ENCODE assay signal across 6 cellular contexts in the genomic region with DNA sequence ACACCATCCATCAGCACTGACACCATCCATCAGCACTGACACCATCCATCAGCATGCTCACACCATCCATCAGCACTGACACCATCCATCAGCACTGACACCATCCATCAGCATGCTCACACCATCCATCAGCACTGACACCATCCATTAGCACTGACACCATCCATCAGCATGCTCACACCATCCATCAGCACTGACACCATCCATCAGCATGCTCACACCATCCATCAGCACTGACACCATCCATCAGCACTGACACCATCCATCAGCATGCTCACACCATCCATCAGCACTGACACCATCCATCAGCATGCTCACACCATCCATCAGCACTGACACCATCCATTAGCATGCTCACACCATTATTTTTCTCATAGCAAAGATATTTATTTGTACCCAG. TPM values are rescaled to one million over a fixed set of nuclear protein-coding genes. Genes with fewer than 3 reads are reported as not detected.
DNase-seq lines count a peak whose midpoint lies in the region; ATAC-seq, FAIRE-seq and TF ChIP-seq lines count a peak whose summit lies in the region.
"Not testable (repeated sequence)": the region's sequence is repeated elsewhere in the genome, so short reads cannot be mapped to it uniquely, and the experiment has no call there.
"Had no signal": no experiment of that assay in that cellular context is flagged by ENCODE, and none has a peak within 500 bp of the region (broad histone marks: within the 10 kb centered on the region; RNA-seq: fewer than 3 reads in every experiment).

No MANE protein-coding gene starts in this region.

- not testable (repeated sequence) for H3K9ac ChIP-seq in K562 (ENCODE audit: insufficient read depth in 1 of 2, low read depth in 2 of 2, low read length in 2 of 2)

- TF ChIP-seq EP300 in K562 (IDR thresholded peaks at IDR 0.05; ENCODE audit: low read length) = not testable (repeated sequence)

- CTCF ChIA-PET in HEK293T (lab: Yijun Ruan, JAX); K562 (lab: Yijun Ruan, JAX; ENCODE audit: low intra/inter-chr PET ratio): not testable (repeated sequence)

- not testable (repeated sequence) for H3K9me3 ChIP-seq in K562 (replicated peaks; ENCODE audit: control insufficient read depth, insufficient read depth, low read depth, low read length); neutrophil

- ATAC-seq in K562 = not testable (repeated sequence)

- POLR2A ChIA-PET in HEK293T (lab: Yijun Ruan, JAX); K562 (lab: Yijun Ruan, JAX): not testable (repeated sequence)

- H3K4me3 ChIP-seq in K562; neutrophil (ENCODE audit: low read depth in 1 of 2, low read length in 1 of 2): not testable (repeated sequence)

- TF ChIP-seq CTCF in K562 (IDR thresholded peaks at IDR 0.05 in 2 of 3, conservative IDR thresholded peaks at IDR 0.05 in 1 of 3; ENCODE audit: insufficient read depth in 2 of 3, low read depth in 1 of 3, low read length in 3 of 3); neutrophil (IDR thresholded peaks at IDR 0.05): not testable (repeated sequence)

- FAIRE-seq in K562 (lab: Jason Lieb, UNC) = not testable (repeated sequence)

- H3K4me2 ChIP-seq in K562 (ENCODE audit: insufficient read depth, low read length) = not testable (repeated sequence)

- BruUV-seq in K562 (replicated peaks; lab: Mats Ljungman, UMichigan) = not testable (repeated sequence)

- intact Hi-C loops in K562 (cut with micrococcal nuclease) = not testable (repeated sequence)

- not testable (repeated sequence) for H3K4me1 ChIP-seq in K562 (replicated peaks in 1 of 2; ENCODE audit: control insufficient read depth in 2 of 2, insufficient read depth in 2 of 2, low read length in 2 of 2)
- peaks cover 24 to 25% of the 10 kb centered on the region in 2 experiments for H3K4me1 ChIP-seq in neutrophil (ENCODE audit: control insufficient read depth in 1 of 2, insufficient read depth in 1 of 2, low read depth in 1 of 2, low read length in 1 of 2)

- not testable (repeated sequence) for H2AFZ ChIP-seq in K562 (ENCODE audit: low read depth, low read length)

- TF ChIP-seq RAD21 in K562 (CRISPR knock-in tag; conservative IDR thresholded peaks at IDR 0.05 in 1 of 2, IDR thresholded peaks at IDR 0.05 in 1 of 2) = not testable (repeated sequence)

- not testable (repeated sequence) for H3K79me2 ChIP-seq in K562 (ENCODE audit: control insufficient read depth, insufficient read depth, low read length)

- not testable (repeated sequence) for H4K20me1 ChIP-seq in K562 (replicated peaks; ENCODE audit: control insufficient read depth, insufficient read depth, low read length)

- not testable (repeated sequence) for H3K36me3 ChIP-seq in K562 (ENCODE audit: control insufficient read depth, insufficient read depth, low read length); neutrophil

- H3K27ac ChIP-seq in K562 (ENCODE audit: extremely low read depth, low read depth, low read length) = not testable (repeated sequence)
- H3K27ac ChIP-seq in neutrophil = peak overlapping the region; percentile 6

- not testable (repeated sequence) for TF ChIP-seq POLR2A in K562 (conservative IDR thresholded peaks at IDR 0.05)

- DNase-seq in HEK293T (ENCODE audit: extremely low spot score); K562 (ENCODE audit: extremely low read depth in 1 of 4, low spot score in 3 of 4): not testable (repeated sequence)

- not testable (repeated sequence) for H3K9me1 ChIP-seq in K562 (ENCODE audit: control insufficient read depth, insufficient read depth, low read length)

- H3K27me3 ChIP-seq in K562 (ENCODE audit: control insufficient read depth in 2 of 2, insufficient read depth in 2 of 2, low read length in 2 of 2) = peaks cover 21 to 23% of the 10 kb centered on the region in 2 experiments
- not testable (repeated sequence) for H3K27me3 ChIP-seq in neutrophil

- in situ Hi-C loops in K562 (cut with MboI) = not testable (repeated sequence)

TF ChIP-seq in K562, 482 proteins besides CTCF, POLR2A, EP300 and RAD21 (continues in another document):
- TF ChIP-seq KDM4B (IDR thresholded peaks at IDR 0.05; ENCODE audit: borderline replicate concordance in 2 of 2, low read depth in 1 of 2) (peak in 1 of 2 experiments; percentile 90; a peak in 2 of 4 replicates), MEIS2 (IDR thresholded peaks at IDR 0.05; ENCODE audit: partially characterized antibody) (peak; percentile 87)

RNA-seq across cellular contexts. Expression of a gene that starts 48.3 kb away (rescaled TPM):
- total RNA-seq in K562 (2011; cell fraction: chromatin; rRNA removed; ENCODE audit: low replicate concordance) = 0.12 TPM in 1 of 2 replicates, not detected in the other
- not detected in 2 replicates for total RNA-seq in K562 (2011; cell fraction: nucleolus; rRNA removed)
- not detected in 2 replicates for total RNA-seq in K562 (2011; cell fraction: nucleoplasm; rRNA removed)
- total RNA-seq in K562 (2014; rRNA removed) = not detected in 2 replicates
- not detected in 2 replicates for total RNA-seq in K562 (2014; rRNA removed; fragmentation: Illumina TruSeq; extraction: Trizol)
- total RNA-seq in K562 (2015; rRNA removed; fragmentation: Illumina TruSeq; extraction: Trizol) = not detected in 2 replicates
- total RNA-seq in K562 (2021) = 0.02 TPM in 1 of 2 replicates, not detected in the other
- not detected in 2 replicates for polyA plus RNA-seq in K562 (2011; rRNA removed)
- 0.01 TPM in 1 of 2 replicates, not detected in the other for polyA plus RNA-seq in K562 (2011; cell fraction: cytosol; rRNA removed)
- 0.06 and 0.18 TPM in 2 replicates for polyA plus RNA-seq in K562 (2011; cell fraction: nucleus; rRNA removed)
- 0.10 and 0.18 TPM in 2 replicates for polyA plus RNA-seq in K562 (2012)
- polyA plus RNA-seq in K562 (2014; fragmentation: Illumina TruSeq; extraction: Trizol) = not detected in 2 replicates
- polyA plus RNA-seq in K562 (2014; fragmentation: Nextera tagmentation; extraction: Ambion mirVana) = under 1 TPM; 0.07 to 0.08 TPM
- polyA plus RNA-seq in K562 (2014; rRNA removed) = not detected in 2 replicates
- polyA minus RNA-seq in K562 (2011; rRNA and poly(A)+ RNA removed) = not detected in 2 replicates
- not detected in 2 replicates for polyA minus RNA-seq in K562 (2011; cell fraction: cytosol; rRNA and poly(A)+ RNA removed)
- not detected in 2 replicates for polyA minus RNA-seq in K562 (2011; cell fraction: nucleus; rRNA and poly(A)+ RNA removed)
- total RNA-seq: A172, A673, Daoy had no signal

RNA-seq across cellular contexts. Expression of a gene that starts 49.6 kb away (rescaled TPM):
- total RNA-seq in K562 (2011; cell fraction: chromatin; rRNA removed; ENCODE audit: low replicate concordance) = 89.1 and 251 TPM in 2 replicates
- 210 and 237 TPM in 2 replicates for total RNA-seq in K562 (2011; cell fraction: nucleolus; rRNA removed)
- total RNA-seq in K562 (2011; cell fraction: nucleoplasm; rRNA removed) = 121 and 146 TPM in 2 replicates
- 55.0 and 66.3 TPM in 2 replicates for total RNA-seq in K562 (2014; rRNA removed)
- 23.6 and 34.5 TPM in 2 replicates for total RNA-seq in K562 (2014; rRNA removed; fragmentation: Illumina TruSeq; extraction: Trizol)
- 53.5 and 62.3 TPM in 2 replicates for total RNA-seq in K562 (2015; rRNA removed; fragmentation: Illumina TruSeq; extraction: Trizol)
- 66.8 and 67.9 TPM in 2 replicates for total RNA-seq in K562 (2021)
- 60.2 and 92.0 TPM in 2 replicates for polyA plus RNA-seq in K562 (2011; rRNA removed)
- polyA plus RNA-seq in K562 (2011; cell fraction: cytosol; rRNA removed) = 63.6 and 69.7 TPM in 2 replicates
- 347 and 373 TPM in 2 replicates for polyA plus RNA-seq in K562 (2011; cell fraction: nucleus; rRNA removed)
- polyA plus RNA-seq in K562 (2012) = 60.7 and 67.7 TPM in 2 replicates
- polyA plus RNA-seq in K562 (2014; fragmentation: Illumina TruSeq; extraction: Trizol) = 54.5 and 57.2 TPM in 2 replicates
- polyA plus RNA-seq in K562 (2014; fragmentation: Nextera tagmentation; extraction: Ambion mirVana) = 1 to 10 TPM; 4.0 to 7.9 TPM
- 88.9 and 96.0 TPM in 2 replicates for polyA plus RNA-seq in K562 (2014; rRNA removed)
- 66.3 and 72.1 TPM in 2 replicates for polyA minus RNA-seq in K562 (2011; rRNA and poly(A)+ RNA removed)
- 31.5 and 38.0 TPM in 2 replicates for polyA minus RNA-seq in K562 (2011; cell fraction: cytosol; rRNA and poly(A)+ RNA removed)
- polyA minus RNA-seq in K562 (2011; cell fraction: nucleus; rRNA and poly(A)+ RNA removed) = 111 and 182 TPM in 2 replicates

RNA-seq across cellular contexts. Expression of a gene that starts 51.2 kb away (rescaled TPM):
- total RNA-seq in K562 (2011; cell fraction: chromatin; rRNA removed; ENCODE audit: low replicate concordance) = 14.4 and 29.3 TPM in 2 replicates
- 19.7 and 21.7 TPM in 2 replicates for total RNA-seq in K562 (2011; cell fraction: nucleolus; rRNA removed)
- 17.0 and 17.3 TPM in 2 replicates for total RNA-seq in K562 (2011; cell fraction: nucleoplasm; rRNA removed)
- total RNA-seq in K562 (2014; rRNA removed) = 13.3 and 25.3 TPM in 2 replicates
- total RNA-seq in K562 (2014; rRNA removed; fragmentation: Illumina TruSeq; extraction: Trizol) = 3.2 and 3.3 TPM in 2 replicates
- 4.1 and 5.0 TPM in 2 replicates for total RNA-seq in K562 (2015; rRNA removed; fragmentation: Illumina TruSeq; extraction: Trizol)
- 33.0 and 33.1 TPM in 2 replicates for total RNA-seq in K562 (2021)
- 37.6 and 37.8 TPM in 2 replicates for polyA plus RNA-seq in K562 (2011; rRNA removed)
- polyA plus RNA-seq in K562 (2011; cell fraction: cytosol; rRNA removed) = 45.5 and 50.8 TPM in 2 replicates
- 61.3 and 86.0 TPM in 2 replicates for polyA plus RNA-seq in K562 (2011; cell fraction: nucleus; rRNA removed)
- polyA plus RNA-seq in K562 (2012) = 32.0 and 43.5 TPM in 2 replicates
- 39.2 and 47.3 TPM in 2 replicates for polyA plus RNA-seq in K562 (2014; fragmentation: Illumina TruSeq; extraction: Trizol)
- 10 to 100 TPM; 19.5 to 37.7 TPM for polyA plus RNA-seq in K562 (2014; fragmentation: Nextera tagmentation; extraction: Ambion mirVana)
- polyA plus RNA-seq in K562 (2014; rRNA removed) = 27.6 and 37.7 TPM in 2 replicates
- polyA minus RNA-seq in K562 (2011; rRNA and poly(A)+ RNA removed) = 29.7 and 37.4 TPM in 2 replicates
- polyA minus RNA-seq in K562 (2011; cell fraction: cytosol; rRNA and poly(A)+ RNA removed) = 21.7 and 26.8 TPM in 2 replicates
- polyA minus RNA-seq in K562 (2011; cell fraction: nucleus; rRNA and poly(A)+ RNA removed) = 24.2 and 32.2 TPM in 2 replicates

RNA-seq across cellular contexts. Expression of a gene that starts 57.8 kb away (rescaled TPM):
- total RNA-seq in K562 (2011; cell fraction: chromatin; rRNA removed; ENCODE audit: low replicate concordance) = 283 and 655 TPM in 2 replicates
- 463 and 540 TPM in 2 replicates for total RNA-seq in K562 (2011; cell fraction: nucleolus; rRNA removed)
- 244 and 351 TPM in 2 replicates for total RNA-seq in K562 (2011; cell fraction: nucleoplasm; rRNA removed)
- total RNA-seq in K562 (2014; rRNA removed) = 152 and 190 TPM in 2 replicates
- total RNA-seq in K562 (2014; rRNA removed; fragmentation: Illumina TruSeq; extraction: Trizol) = 60.7 and 88.3 TPM in 2 replicates
- 47.5 and 50.1 TPM in 2 replicates for total RNA-seq in K562 (2015; rRNA removed; fragmentation: Illumina TruSeq; extraction: Trizol)
- 149 and 161 TPM in 2 replicates for total RNA-seq in K562 (2021)
- 209 and 284 TPM in 2 replicates for polyA plus RNA-seq in K562 (2011; rRNA removed)
- polyA plus RNA-seq in K562 (2011; cell fraction: cytosol; rRNA removed) = 214 and 249 TPM in 2 replicates
- polyA plus RNA-seq in K562 (2011; cell fraction: nucleus; rRNA removed) = 1,089 and 1,150 TPM in 2 replicates
- polyA plus RNA-seq in K562 (2012) = 67.9 and 83.7 TPM in 2 replicates
- polyA plus RNA-seq in K562 (2014; fragmentation: Illumina TruSeq; extraction: Trizol) = 135 and 145 TPM in 2 replicates
- polyA plus RNA-seq in K562 (2014; fragmentation: Nextera tagmentation; extraction: Ambion mirVana) = 10 to 100 TPM in 1 of 2 experiments, 1 to 10 TPM in 1; 5.4 to 11.0 TPM
- 116 and 140 TPM in 2 replicates for polyA plus RNA-seq in K562 (2014; rRNA removed)
- polyA minus RNA-seq in K562 (2011; rRNA and poly(A)+ RNA removed) = 191 and 192 TPM in 2 replicates
- polyA minus RNA-seq in K562 (2011; cell fraction: cytosol; rRNA and poly(A)+ RNA removed) = 144 and 183 TPM in 2 replicates
- polyA minus RNA-seq in K562 (2011; cell fraction: nucleus; rRNA and poly(A)+ RNA removed) = 158 and 240 TPM in 2 replicates
